ENCODE assay signal across 11 cellular contexts in genomic region chr14:72699852-72700257, GRCh38.
DNase-seq lines count a peak whose midpoint lies in the region; ATAC-seq and TF ChIP-seq lines count a peak whose summit lies in the region.
"Had no signal": no experiment of that assay in that cellular context is flagged by ENCODE, and none has a peak within 500 bp of the region (broad histone marks: within the 10 kb centered on the region; RNA-seq: fewer than 3 reads in every experiment).

No MANE protein-coding gene starts in this region.

- no peaks in the 10 kb centered on the region for H4K20me1 ChIP-seq in GM23338 (replicated peaks; ENCODE audit: insufficient read depth)

- no peak overlapping the region for H3K4me3 Mint-ChIP-seq in GM23338
- H3K4me3 Mint-ChIP-seq: activated T-helper 17 cell treated with anti-CD3 and anti-CD28 coated beads, Interleukin-2, amount 50 U/mL, for 72 hours had no signal

- H3K79me2 ChIP-seq in GM23338 (replicated peaks; ENCODE audit: insufficient read depth), result no peaks in the 10 kb centered on the region
- H3K79me2 ChIP-seq: parathyroid adenoma had no signal

- H3F3A ChIP-seq in GM23338 (replicated peaks; ENCODE audit: low read depth), result no peaks in the 10 kb centered on the region

- H3K4me1 Mint-ChIP-seq in GM23338, result peaks cover 33% of the 10 kb centered on the region
- H3K4me1 Mint-ChIP-seq: activated T-helper 17 cell treated with anti-CD3 and anti-CD28 coated beads, Interleukin-2, amount 50 U/mL, for 72 hours had no signal

- no peaks in the 10 kb centered on the region for H3K9me3 ChIP-seq in SK-N-MC (ENCODE audit: low read depth, low read length)

- no peaks in the 10 kb centered on the region for H3K9me3 Mint-ChIP-seq in GM23338
- H3K9me3 Mint-ChIP-seq: activated T-helper 17 cell treated with anti-CD3 and anti-CD28 coated beads, Interleukin-2, amount 50 U/mL, for 72 hours had no signal

- no peaks in the 10 kb centered on the region; the same call in 1 of the 2 replicates for H3K4me1 ChIP-seq in GM23338 (ENCODE audit: insufficient read depth)
- H3K4me1 ChIP-seq: parathyroid adenoma had no signal

- H3K36me3 ChIP-seq in GM23338 (ENCODE audit: insufficient read depth) (no peaks in the 10 kb centered on the region), SK-N-MC (ENCODE audit: insufficient read depth, low read length) (no peaks in the 10 kb centered on the region)

- H3K36me3 Mint-ChIP-seq in GM23338 (ENCODE audit: low read depth), result no peaks in the 10 kb centered on the region

- H3K4me3 ChIP-seq in GM23338 (no peak overlapping the region), SK-N-MC (no peak overlapping the region), fibroblast of pulmonary artery (replicated peaks; ENCODE audit: low read depth, low read length) (no peak overlapping the region)

- no peak overlapping the region for H3K27ac Mint-ChIP-seq in GM23338
- H3K27ac Mint-ChIP-seq: activated T-helper 17 cell treated with anti-CD3 and anti-CD28 coated beads, Interleukin-2, amount 50 U/mL, for 72 hours had no signal

- DNase-seq in GM23338 (ENCODE audit: low spot score) (no peak), SK-N-MC (ENCODE audit: low read depth, low spot score) (no peak), fibroblast of pulmonary artery (ENCODE audit: low read depth) (peak; percentile 95), renal cortical epithelial cell (ENCODE audit: low read depth) (peak; percentile 34), DMS79 (lab: John Stamatoyannopoulos, UW) (no peak), GM20000 (ENCODE audit: low spot score) (no peak), ACHN (no peak)

- H3K9ac ChIP-seq in SK-N-MC (ENCODE audit: insufficient read length), result peak overlapping the region; percentile 29
- H3K9ac ChIP-seq: KMS-11, parathyroid adenoma had no signal

- no peak for TF ChIP-seq CTCF in GM23338 (conservative IDR thresholded peaks at IDR 0.05; ENCODE audit: low read depth in 2 of 2)
- no peak for TF ChIP-seq CTCF in fibroblast of pulmonary artery (IDR thresholded peaks at IDR 0.05; ENCODE audit: low read length, missing control alignments)
- TF ChIP-seq CTCF in GM20000 (IDR thresholded peaks at IDR 0.05; ENCODE audit: extremely low read depth, missing control alignments), result no peak

- H3K4me2 ChIP-seq in GM23338, result no peak overlapping the region
- H3K4me2 ChIP-seq: KMS-11 had no signal

- peaks cover 5% of the 10 kb centered on the region for H3K27me3 Mint-ChIP-seq in GM23338 (ENCODE audit: insufficient read depth, low read depth, poor library complexity)
- H3K27me3 Mint-ChIP-seq: activated T-helper 17 cell treated with anti-CD3 and anti-CD28 coated beads, Interleukin-2, amount 50 U/mL, for 72 hours had no signal

- in situ Hi-C loops in ACHN (cut with HindIII; ENCODE audit: low pct_ligation_motif_present, low pct_unique_long_range_greater_than_20kb, low sequenced_read_pairs), result no loop called here

- no peaks in the 10 kb centered on the region for H3K27me3 ChIP-seq in GM23338 (ENCODE audit: insufficient read depth)

- peak overlapping the region; percentile 78 for H2AFZ ChIP-seq in GM23338
- H2AFZ ChIP-seq: parathyroid adenoma had no signal

- H3K9me2 ChIP-seq in GM23338 (ENCODE audit: insufficient read depth), result no peaks in the 10 kb centered on the region

- ATAC-seq in GM23338 (peak; percentile 27; the same call in 2 of the 3 replicates), GM18861 (IDR thresholded peaks at IDR 0.05; ENCODE audit: unreplicated experiment) (no peak)

- H3K27ac ChIP-seq in GM23338 (ENCODE audit: low read depth), result no peak overlapping the region
- peak overlapping the region; percentile 76; the same call in 1 of the 2 replicates for H3K27ac ChIP-seq in SK-N-MC
- H3K27ac ChIP-seq: KMS-11, parathyroid adenoma had no signal

TF ChIP-seq in GM23338, 12 proteins besides CTCF, POLR2A, EP300 and RAD21 (continues in another document):
- TF ChIP-seq, protein P1, sequence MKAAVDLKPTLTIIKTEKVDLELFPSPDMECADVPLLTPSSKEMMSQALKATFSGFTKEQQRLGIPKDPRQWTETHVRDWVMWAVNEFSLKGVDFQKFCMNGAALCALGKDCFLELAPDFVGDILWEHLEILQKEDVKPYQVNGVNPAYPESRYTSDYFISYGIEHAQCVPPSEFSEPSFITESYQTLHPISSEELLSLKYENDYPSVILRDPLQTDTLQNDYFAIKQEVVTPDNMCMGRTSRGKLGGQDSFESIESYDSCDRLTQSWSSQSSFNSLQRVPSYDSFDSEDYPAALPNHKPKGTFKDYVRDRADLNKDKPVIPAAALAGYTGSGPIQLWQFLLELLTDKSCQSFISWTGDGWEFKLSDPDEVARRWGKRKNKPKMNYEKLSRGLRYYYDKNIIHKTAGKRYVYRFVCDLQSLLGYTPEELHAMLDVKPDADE (IDR thresholded peaks at IDR 0.05), result no peak
- TF ChIP-seq ZNF114 (CRISPR knock-in tag; IDR thresholded peaks at IDR 0.05) (no peak), NANOG (IDR thresholded peaks at IDR 0.05; ENCODE audit: borderline replicate concordance) (no peak), STAT1 (IDR thresholded peaks at IDR 0.05; ENCODE audit: unreplicated experiment) (no peak), CREB1 (CRISPR knock-in tag; IDR thresholded peaks at IDR 0.05; ENCODE audit: low read depth) (no peak), ZNF331 (CRISPR knock-in tag; IDR thresholded peaks at IDR 0.05; ENCODE audit: low read depth) (no peak), JUNB (IDR thresholded peaks at IDR 0.05; ENCODE audit: unreplicated experiment) (no peak), ZNF462 (CRISPR knock-in tag; IDR thresholded peaks at IDR 0.05) (no peak), POLR2AphosphoS5 (IDR thresholded peaks at IDR 0.05; ENCODE audit: low read depth) (no peak)

Comparison
In these comparisons a context has a peak if more than half of its experiments do, and no peak if none do; other contexts are left out.
1. DNase-seq: peak in fibroblast of pulmonary artery (single experiment) and renal cortical epithelial cell (single experiment); none in GM23338 (single experiment), SK-N-MC (single experiment), DMS79 (single experiment), GM20000 (single experiment) and ACHN (single experiment).